ENCODE assay signal across 23 cellular contexts in genomic region chr16:11157143-11157542, GRCh38.
"Had no signal": no experiment of that assay in that cellular context is flagged by ENCODE, and none has a peak within 500 bp of the region (broad histone marks: within the 10 kb centered on the region; RNA-seq: fewer than 3 reads in every experiment).

No MANE protein-coding gene starts in this region.

- H3K27ac ChIP-seq: epithelial cell of prostate, gastrocnemius medialis, left ventricle myocardium inferior, prostate gland, sigmoid colon, thyroid gland had no signal

- H3K27me3 Mint-ChIP-seq: brain; central memory CD8-positive, alpha-beta T cell; dendritic cell treated with granulocyte-macrophage colony-stimulating factor and Interleukin-4, amounts not matched to agents 40 ng/mL and 50 ng/mL, for 4 days; effector memory CD8-positive, alpha-beta T cell had no signal

- H3K27me3 ChIP-seq: gastrocnemius medialis, sigmoid colon, thyroid gland had no signal

- H3K9me3 Mint-ChIP-seq: activated naive CD4-positive, alpha-beta T cell treated with anti-CD3 and anti-CD28 coated beads for 36 hours; central memory CD8-positive, alpha-beta T cell; dendritic cell treated with granulocyte-macrophage colony-stimulating factor and Interleukin-4, amounts not matched to agents 40 ng/mL and 50 ng/mL, for 4 days; effector memory CD8-positive, alpha-beta T cell; nephron had no signal

- DNase-seq: activated CD4-positive, alpha-beta T cell treated with anti-CD3 and anti-CD28 coated beads, Interleukin-2, amount 50 U/mL, for 1 hour; activated CD4-positive, CD25-positive, alpha-beta regulatory T cell; activated CD8-positive, alpha-beta memory T cell treated with anti-CD3 and anti-CD28 coated beads, Interleukin-2, amount 50 U/mL, for 4 hours; activated naive CD4-positive, alpha-beta T cell treated with anti-CD3 and anti-CD28 coated beads for 36 hours; amniotic stem cell; effector memory CD8-positive, alpha-beta T cell; gastrocnemius medialis; kidney; left ventricle myocardium inferior; mesenchymal stem cell; occipital lobe; sigmoid colon; stimulated activated CD4-positive, alpha-beta T cell treated with anti-CD3 and anti-CD28 coated beads, Interleukin-12 subunit alpha, Interleukin-12 subunit beta, amount 100 ng/mL, for 4 hours; stimulated activated CD4-positive, alpha-beta T cell treated with anti-CD3 and anti-CD28 coated beads, Interleukin-2, amount 100 ng/mL, for 48 hours; thyroid gland had no signal

- H3K4me3 Mint-ChIP-seq: activated naive CD4-positive, alpha-beta T cell treated with anti-CD3 and anti-CD28 coated beads for 36 hours; activated T-helper 1 cell treated with anti-CD3 and anti-CD28 coated beads, Interleukin-12 subunit alpha, Interleukin-12 subunit beta, Interleukin-2, Interleukin-4 antibody, amounts not matched to agents 30 ng/mL and 10 ng/mL and 1 ng/mL, durations not matched to agents 14 hours and 24 hours and 36 hours; brain; central memory CD8-positive, alpha-beta T cell; dendritic cell treated with granulocyte-macrophage colony-stimulating factor and Interleukin-4, amounts not matched to agents 40 ng/mL and 50 ng/mL, for 4 days; effector memory CD8-positive, alpha-beta T cell; nephron; T-helper 1 cell treated with Interleukin-12 subunit alpha and Interleukin-12 subunit beta and Interleukin-4 antibody, amounts not matched to agents 30 μg/mL and 1 μg/mL, for 36 hours had no signal

- H3K9me3 ChIP-seq: gastrocnemius medialis, left ventricle myocardium inferior, prostate gland, sigmoid colon, thyroid gland had no signal

- ATAC-seq: effector memory CD8-positive, alpha-beta T cell; gastrocnemius medialis had no signal

- H3K36me3 ChIP-seq: gastrocnemius medialis, left ventricle myocardium inferior, prostate gland, sigmoid colon, thyroid gland had no signal

- H3K4me1 ChIP-seq: prostate gland had no signal

- H3K27ac Mint-ChIP-seq: activated naive CD4-positive, alpha-beta T cell treated with anti-CD3 and anti-CD28 coated beads for 36 hours; activated T-helper 1 cell treated with anti-CD3 and anti-CD28 coated beads, Interleukin-12 subunit alpha, Interleukin-12 subunit beta, Interleukin-2, Interleukin-4 antibody, amounts not matched to agents 30 ng/mL and 10 ng/mL and 1 ng/mL, durations not matched to agents 14 hours and 24 hours and 36 hours; dendritic cell treated with granulocyte-macrophage colony-stimulating factor and Interleukin-4, amounts not matched to agents 40 ng/mL and 50 ng/mL, for 4 days; effector memory CD8-positive, alpha-beta T cell; T-helper 1 cell treated with Interleukin-12 subunit alpha and Interleukin-12 subunit beta and Interleukin-4 antibody, amounts not matched to agents 30 μg/mL and 1 μg/mL, for 36 hours had no signal

- H3K4me3 ChIP-seq: gastrocnemius medialis, left ventricle myocardium inferior, prostate gland, sigmoid colon, thyroid gland had no signal
